16 cellular contexts compared by ENCODE assay signal in genomic region chr18:55069497-55069896, GRCh38.
DNase-seq lines count a peak whose midpoint lies in the region; ATAC-seq and TF ChIP-seq lines count a peak whose summit lies in the region.
"Had no signal": no experiment of that assay in that cellular context is flagged by ENCODE, and none has a peak within 500 bp of the region (broad histone marks: within the 10 kb centered on the region; RNA-seq: fewer than 3 reads in every experiment).

No MANE protein-coding gene starts in this region.

- H3K27me3 Mint-ChIP-seq in activated naive CD8-positive, alpha-beta T cell treated with anti-CD3 and anti-CD28 coated beads, Interleukin-2, amount 50 U/mL, for 24 hours, result peaks cover 4% of the 10 kb centered on the region
- no peaks in the 10 kb centered on the region for H3K27me3 Mint-ChIP-seq in activated naive CD8-positive, alpha-beta T cell treated with anti-CD3 and anti-CD28 coated beads for 36 hours
- no peaks in the 10 kb centered on the region for H3K27me3 Mint-ChIP-seq in activated naive CD4-positive, alpha-beta T cell treated with anti-CD3 and anti-CD28 coated beads, Interleukin-2, amount 10 ng/mL, durations not matched to agents 7 days and 5 days

- TF ChIP-seq CTCF in transverse colon (IDR thresholded peaks at IDR 0.05), result no peak

- peak; percentile 46 for ATAC-seq in activated naive CD8-positive, alpha-beta T cell treated with anti-CD3 and anti-CD28 coated beads, Interleukin-2, amount 50 U/mL, for 24 hours
- ATAC-seq in GM21825 (IDR thresholded peaks at IDR 0.05; ENCODE audit: unreplicated experiment) (peak; percentile 66), HG03280 (IDR thresholded peaks at IDR 0.05; ENCODE audit: unreplicated experiment) (peak; percentile 69)
- ATAC-seq: GM23338 had no signal

- in situ Hi-C loops in transverse colon (cut with MboI; ENCODE audit: low pct_ligation_motif_present in 1 of 4, low pct_unique_long_range_greater_than_20kb in 1 of 4, low sequenced_read_pairs in 3 of 4), result no loop called here

- no peaks in the 10 kb centered on the region for H3K9me3 ChIP-seq in transverse colon
- H3K9me3 ChIP-seq: SJCRH30, stomach had no signal

- intact Hi-C loops in transverse colon (cut with DNase I; ENCODE audit: low total_unique reads), result no loop called here

- H3K36me3 ChIP-seq in transverse colon, result no peaks in the 10 kb centered on the region
- H3K36me3 ChIP-seq: SJCRH30, stomach had no signal

- peaks cover 6% of the 10 kb centered on the region for H3K4me1 Mint-ChIP-seq in activated naive CD8-positive, alpha-beta T cell treated with anti-CD3 and anti-CD28 coated beads, Interleukin-2, amount 50 U/mL, for 24 hours
- no peaks in the 10 kb centered on the region for H3K4me1 Mint-ChIP-seq in activated naive CD8-positive, alpha-beta T cell treated with anti-CD3 and anti-CD28 coated beads for 36 hours
- H3K4me1 Mint-ChIP-seq in activated naive CD4-positive, alpha-beta T cell treated with anti-CD3 and anti-CD28 coated beads, Interleukin-2, amount 10 ng/mL, durations not matched to agents 7 days and 5 days, result no peaks in the 10 kb centered on the region

- TF ChIP-seq EP300 in transverse colon (IDR thresholded peaks at IDR 0.05; ENCODE audit: low read depth), result no peak

- H3K36me3 Mint-ChIP-seq in activated naive CD8-positive, alpha-beta T cell treated with anti-CD3 and anti-CD28 coated beads, Interleukin-2, amount 50 U/mL, for 24 hours (ENCODE audit: low read depth), result no peaks in the 10 kb centered on the region
- no peaks in the 10 kb centered on the region for H3K36me3 Mint-ChIP-seq in activated naive CD8-positive, alpha-beta T cell treated with anti-CD3 and anti-CD28 coated beads for 36 hours
- no peaks in the 10 kb centered on the region for H3K36me3 Mint-ChIP-seq in activated naive CD4-positive, alpha-beta T cell treated with anti-CD3 and anti-CD28 coated beads, Interleukin-2, amount 10 ng/mL, durations not matched to agents 7 days and 5 days

- H3K4me3 Mint-ChIP-seq in activated naive CD8-positive, alpha-beta T cell treated with anti-CD3 and anti-CD28 coated beads, Interleukin-2, amount 50 U/mL, for 24 hours, result no peak overlapping the region
- H3K4me3 Mint-ChIP-seq in activated naive CD8-positive, alpha-beta T cell treated with anti-CD3 and anti-CD28 coated beads for 36 hours, result no peak overlapping the region
- no peak overlapping the region for H3K4me3 Mint-ChIP-seq in activated naive CD4-positive, alpha-beta T cell treated with anti-CD3 and anti-CD28 coated beads, Interleukin-2, amount 10 ng/mL, durations not matched to agents 7 days and 5 days
- H3K4me3 Mint-ChIP-seq: GM23338 had no signal

- WGBS in transverse colon (ENCODE audit: low coverage in 1 of 2), 2 donors, result 81 to 100% methylated on average over 1 to 6 of the region's 6 CpGs

- no peak overlapping the region for H3K4me3 ChIP-seq in transverse colon
- H3K4me3 ChIP-seq: GM23338, SJCRH30, stomach had no signal

- H3K4me1 ChIP-seq in transverse colon, result no peaks in the 10 kb centered on the region
- H3K4me1 ChIP-seq: SJCRH30, stomach had no signal

- no peaks in the 10 kb centered on the region for H3K27me3 ChIP-seq in transverse colon
- H3K27me3 ChIP-seq: SJCRH30, stomach had no signal

- no peak overlapping the region for H3K27ac Mint-ChIP-seq in activated naive CD8-positive, alpha-beta T cell treated with anti-CD3 and anti-CD28 coated beads, Interleukin-2, amount 50 U/mL, for 24 hours
- no peak overlapping the region for H3K27ac Mint-ChIP-seq in activated naive CD8-positive, alpha-beta T cell treated with anti-CD3 and anti-CD28 coated beads for 36 hours
- H3K27ac Mint-ChIP-seq in activated naive CD4-positive, alpha-beta T cell treated with anti-CD3 and anti-CD28 coated beads, Interleukin-2, amount 10 ng/mL, durations not matched to agents 7 days and 5 days, result no peak overlapping the region
- H3K27ac Mint-ChIP-seq: GM23338 had no signal

- no peaks in the 10 kb centered on the region for H3K9me3 Mint-ChIP-seq in activated naive CD8-positive, alpha-beta T cell treated with anti-CD3 and anti-CD28 coated beads, Interleukin-2, amount 50 U/mL, for 24 hours
- H3K9me3 Mint-ChIP-seq in activated naive CD8-positive, alpha-beta T cell treated with anti-CD3 and anti-CD28 coated beads for 36 hours, result peaks cover 2% of the 10 kb centered on the region
- H3K9me3 Mint-ChIP-seq in activated naive CD4-positive, alpha-beta T cell treated with anti-CD3 and anti-CD28 coated beads, Interleukin-2, amount 10 ng/mL, durations not matched to agents 7 days and 5 days, result no peaks in the 10 kb centered on the region
- H3K9me3 Mint-ChIP-seq: GM23338 had no signal

- no peak for TF ChIP-seq POLR2A in transverse colon (IDR thresholded peaks at IDR 0.05)

- no peak for DNase-seq in activated naive CD8-positive, alpha-beta T cell treated with anti-CD3 and anti-CD28 coated beads, Interleukin-2, amount 50 U/mL, for 24 hours
- DNase-seq in activated naive CD8-positive, alpha-beta T cell treated with anti-CD3 and anti-CD28 coated beads for 36 hours, result no peak
- DNase-seq in D341Med (ENCODE audit: low spot score), result no peak
- no peak for DNase-seq in NCI-H1092 (lab: John Stamatoyannopoulos, UW)
- no peak for DNase-seq in transverse colon
- no peak for DNase-seq in activated naive CD4-positive, alpha-beta T cell treated with anti-CD3 and anti-CD28 coated beads, Interleukin-2, amount 10 ng/mL, durations not matched to agents 7 days and 5 days
- DNase-seq: 8988T; activated CD4-positive, alpha-beta T cell treated with anti-CD3 and anti-CD28 coated beads for 48 hours; activated gamma-delta T cell treated with Interleukin-2 at 50 U/mL for 16 hours; Karpas-422; NCI-H510A treated with DMSO at 0.1 percent for 48 hours; SJCRH30; stomach had no signal

- no peak overlapping the region for H3K27ac ChIP-seq in transverse colon
- H3K27ac ChIP-seq: SJCRH30, stomach had no signal

- CTCF ChIA-PET in activated naive CD4-positive, alpha-beta T cell treated with anti-CD3 and anti-CD28 coated beads, Interleukin-2, amount 10 ng/mL, durations not matched to agents 7 days and 5 days (lab: Charles Lee), result no interaction called here
